In genomic region chr3:31534036-31534435, GRCh38 we compare ENCODE assay signal across 8 cellular contexts. TPM values are rescaled to one million over a fixed set of nuclear protein-coding genes. Genes with fewer than 3 reads are reported as not detected.
DNase-seq lines count a peak whose midpoint lies in the region; ATAC-seq and TF ChIP-seq lines count a peak whose summit lies in the region.

No MANE protein-coding gene starts in this region.

- peak overlapping the region; percentile 97 for H3K27ac Mint-ChIP-seq in mesothelial cell of epicardium

- H3K79me2 ChIP-seq in OCI-LY1 (ENCODE audit: insufficient read depth, low read length), result peaks cover 62% of the 10 kb centered on the region

- no peaks in the 10 kb centered on the region; the same call in 1 of the 2 replicates for H4K20me1 ChIP-seq in OCI-LY1 (ENCODE audit: insufficient read depth, low read length)

- H3K27me3 ChIP-seq in cardiac muscle cell (no peaks in the 10 kb centered on the region), OCI-LY1 (ENCODE audit: insufficient read depth, low read length) (no peaks in the 10 kb centered on the region; the same call in 1 of the 2 replicates)

- H3K9me3 ChIP-seq in cardiac muscle cell (ENCODE audit: low read depth), result no peaks in the 10 kb centered on the region
- H3K9me3 ChIP-seq in OCI-LY1 (ENCODE audit: low read length), result no peaks in the 10 kb centered on the region

- peaks cover 5% of the 10 kb centered on the region for H3K9me3 Mint-ChIP-seq in mesothelial cell of epicardium

- peak; percentile 7 to 21 for DNase-seq in cardiac muscle cell (ENCODE audit: low read depth in 1 of 2, low spot score in 1 of 2)
- DNase-seq in Right ventricle myocardium superior, result no peak
- DNase-seq in cerebellar cortex (ENCODE audit: low spot score), result peak; percentile 37
- DNase-seq in mesothelial cell of epicardium (ENCODE audit: low spot score in 2 of 2, unreplicated experiment in 2 of 2), result no peak
- DNase-seq in NCI-H1048 (lab: John Stamatoyannopoulos, UW), result no peak
- no peak for DNase-seq in activated effector memory CD4-positive, alpha-beta T cell treated with Interleukin-2 at 50 U/mL for 16 hours
- no peak for DNase-seq in omental fat pad (ENCODE audit: low spot score)

- intact Hi-C loops in Right ventricle myocardium superior (cut with DNase I), result no loop called here

- peaks cover 23% of the 10 kb centered on the region for H3K4me1 ChIP-seq in cardiac muscle cell (ENCODE audit: low read depth)
- H3K4me1 ChIP-seq in OCI-LY1 (ENCODE audit: insufficient read depth, low read length, severe bottlenecking), result peaks cover 52% of the 10 kb centered on the region

- H3K27ac ChIP-seq in cardiac muscle cell, result peak overlapping the region; percentile 91
- peak overlapping the region; percentile 91 for H3K27ac ChIP-seq in OCI-LY1 (ENCODE audit: low read depth, low read length, poor library complexity, severe bottlenecking)

- ATAC-seq in Right ventricle myocardium superior (ENCODE audit: poor library complexity), result no peak
- no peak for ATAC-seq in omental fat pad (ENCODE audit: low FRiP score)

- H3K4me2 ChIP-seq in OCI-LY1 (ENCODE audit: low read length), result peak overlapping the region; percentile 85

- H3K4me3 ChIP-seq in cardiac muscle cell (peak overlapping the region; percentile 87), OCI-LY1 (ENCODE audit: low read depth, low read length, poor library complexity, severe bottlenecking) (peak overlapping the region; percentile 81)

- H3K9me2 ChIP-seq in OCI-LY1 (ENCODE audit: low read depth, low read length), result no peaks in the 10 kb centered on the region

- no peaks in the 10 kb centered on the region for H3K36me3 ChIP-seq in cardiac muscle cell
- H3K36me3 ChIP-seq in OCI-LY1 (ENCODE audit: insufficient read depth, low read length), result peaks cover 20% of the 10 kb centered on the region

- H3K36me3 Mint-ChIP-seq in mesothelial cell of epicardium, result peaks cover 8% of the 10 kb centered on the region

- H3K27me3 Mint-ChIP-seq in mesothelial cell of epicardium (ENCODE audit: low read depth), result no peaks in the 10 kb centered on the region

- no peak overlapping the region for H3K4me3 Mint-ChIP-seq in mesothelial cell of epicardium

- TF ChIP-seq CTCF in cardiac muscle cell (IDR thresholded peaks at IDR 0.05; ENCODE audit: low read depth, low read length), result no peak
- TF ChIP-seq CTCF in OCI-LY1 (IDR thresholded peaks at IDR 0.05; ENCODE audit: low read length), result no peak
- TF ChIP-seq CTCF in mesothelial cell of epicardium (IDR thresholded peaks at IDR 0.05; ENCODE audit: unreplicated experiment), result no peak
- TF ChIP-seq CTCF in omental fat pad (IDR thresholded peaks at IDR 0.05), result no peak

- no peak overlapping the region for H2AFZ ChIP-seq in OCI-LY1 (ENCODE audit: low read length)

- H3K4me1 Mint-ChIP-seq in mesothelial cell of epicardium, result peaks cover 44% of the 10 kb centered on the region

- H3F3A ChIP-seq in OCI-LY1 (ENCODE audit: insufficient read depth, low read length), result no peaks in the 10 kb centered on the region

- H3K9ac ChIP-seq in OCI-LY1 (ENCODE audit: low read length), result peak overlapping the region; percentile 76

RNA-seq across cellular contexts. Expression of gene STT3B, which starts 1.3 kb away (rescaled TPM):
- 106 and 124 TPM in 2 replicates for total RNA-seq in cardiac muscle cell
- polyA plus RNA-seq in cardiac muscle cell, result 105 and 113 TPM in 2 replicates
- total RNA-seq in Right ventricle myocardium superior, result 85.3 TPM
- 206 to 214 TPM (median 210 TPM) in 3 replicates for total RNA-seq in mesothelial cell of epicardium
- total RNA-seq in omental fat pad, result 100 to 1,000 TPM in 2 of 4 donors, 10 to 100 TPM in 2; 74.4 to 126 (median 97.5) TPM

Comparison
In these comparisons a context has a peak if more than half of its experiments do, and no peak if none do; other contexts are left out.
1. DNase-seq: peak in cardiac muscle cell (2 of 2) and cerebellar cortex (single experiment); none in Right ventricle myocardium superior (single experiment), mesothelial cell of epicardium (0 of 2), NCI-H1048 (single experiment), activated effector memory CD4-positive, alpha-beta T cell treated with Interleukin-2 at 50 U/mL for 16 hours (single experiment) and omental fat pad (single experiment).